ENCODE assay signal across 11 cellular contexts in genomic region chr6:130033999-130034814, GRCh38. TPM values are rescaled to one million over a fixed set of nuclear protein-coding genes. Genes with fewer than 3 reads are reported as not detected.
DNase-seq lines count a peak whose midpoint lies in the region; TF ChIP-seq lines count a peak whose summit lies in the region.
"Had no signal": no experiment of that assay in that cellular context is flagged by ENCODE, and none has a peak within 500 bp of the region (broad histone marks: within the 10 kb centered on the region; RNA-seq: fewer than 3 reads in every experiment).

No MANE protein-coding gene starts in this region.

- H3K27me3 ChIP-seq in left ventricle myocardium inferior (ENCODE audit: low read depth), result no peaks in the 10 kb centered on the region
- H3K27me3 ChIP-seq in Karpas-422 (ENCODE audit: low read length), result no peaks in the 10 kb centered on the region
- H3K27me3 ChIP-seq: gastrocnemius medialis had no signal

- H3K27ac ChIP-seq in left ventricle myocardium inferior (replicated peaks), result no peak overlapping the region
- H3K27ac ChIP-seq in Karpas-422 (ENCODE audit: low read length), result no peak overlapping the region
- H3K27ac ChIP-seq: C4-2B, gastrocnemius medialis had no signal

- no peak overlapping the region for H2AFZ ChIP-seq in Karpas-422 (ENCODE audit: low read length)

- intact Hi-C loops in lower leg skin (cut with DNase I; ENCODE audit: low total_unique reads), result no loop called here
- intact Hi-C loops in left ventricle myocardium inferior (cut with micrococcal nuclease), result no loop called here

- H3K4me3 Mint-ChIP-seq in activated CD4-positive, alpha-beta T cell treated with anti-CD3 and anti-CD28 coated beads, Interleukin-2, amount 10 ng/mL, durations not matched to agents 7 days and 5 days, result peak overlapping the region; percentile 13
- H3K4me3 Mint-ChIP-seq in stimulated activated naive CD8-positive, alpha-beta T cell treated with anti-CD3 and anti-CD28 coated beads, Interleukin-15, Interleukin-2, amounts not matched to agents 100 ng/mL and 50 ng/mL, for 24 hours, result peak overlapping the region; percentile 47

- H3K4me3 ChIP-seq in lower leg skin (ENCODE audit: low read depth, poor library complexity, severe bottlenecking) (no peak overlapping the region), left ventricle myocardium inferior (no peak overlapping the region), Karpas-422 (ENCODE audit: low read length) (no peak overlapping the region)
- H3K4me3 ChIP-seq: gastrocnemius medialis had no signal

- no peaks in the 10 kb centered on the region for H3K27me3 Mint-ChIP-seq in activated CD4-positive, alpha-beta T cell treated with anti-CD3 and anti-CD28 coated beads, Interleukin-2, amount 10 ng/mL, durations not matched to agents 7 days and 5 days
- H3K27me3 Mint-ChIP-seq in stimulated activated naive CD8-positive, alpha-beta T cell treated with anti-CD3 and anti-CD28 coated beads, Interleukin-15, Interleukin-2, amounts not matched to agents 100 ng/mL and 50 ng/mL, for 24 hours, result no peaks in the 10 kb centered on the region
- H3K27me3 Mint-ChIP-seq: progenitor cell of endocrine pancreas had no signal

- peak; percentile 69 for DNase-seq in activated effector memory CD4-positive, alpha-beta T cell treated with anti-CD3 and anti-CD28 coated beads, Interleukin-2, amount 50 U/mL, for 16 hours
- no peak for DNase-seq in activated effector memory CD4-positive, alpha-beta T cell treated with Interleukin-2 at 50 U/mL for 16 hours
- no peak for DNase-seq in activated CD4-positive, alpha-beta T cell treated with anti-CD3 and anti-CD28 coated beads, Interleukin-2, amount 10 ng/mL, durations not matched to agents 7 days and 5 days
- DNase-seq in fibroblast of peridontal ligament (ENCODE audit: extremely low read depth) (peak; percentile 32), lower leg skin (ENCODE audit: low spot score in 2 of 2) (no peak), left ventricle myocardium inferior (no peak), Karpas-422 (no peak)
- DNase-seq: gastrocnemius medialis had no signal

- CTCF ChIA-PET in activated CD4-positive, alpha-beta T cell treated with anti-CD3 and anti-CD28 coated beads, Interleukin-2, amount 10 ng/mL, durations not matched to agents 7 days and 5 days (lab: Charles Lee), result interaction anchor here (0.6 to 1.5 kb wide), 4 partner anchors 13 to 81 kb away, joined by 3 read pairs; no protein-coding TSS in a partner anchor

- H3K79me2 ChIP-seq in Karpas-422 (ENCODE audit: low read length), result no peaks in the 10 kb centered on the region

- H3K9me3 Mint-ChIP-seq in activated CD4-positive, alpha-beta T cell treated with anti-CD3 and anti-CD28 coated beads, Interleukin-2, amount 10 ng/mL, durations not matched to agents 7 days and 5 days, result no peaks in the 10 kb centered on the region
- H3K9me3 Mint-ChIP-seq in stimulated activated naive CD8-positive, alpha-beta T cell treated with anti-CD3 and anti-CD28 coated beads, Interleukin-15, Interleukin-2, amounts not matched to agents 100 ng/mL and 50 ng/mL, for 24 hours, result no peaks in the 10 kb centered on the region

- H3K9me3 ChIP-seq in left ventricle myocardium inferior (replicated peaks) (no peaks in the 10 kb centered on the region), Karpas-422 (ENCODE audit: low read length) (no peaks in the 10 kb centered on the region)
- H3K9me3 ChIP-seq: gastrocnemius medialis had no signal

- H3K9ac ChIP-seq in Karpas-422 (ENCODE audit: low read length), result no peak overlapping the region

- POLR2A ChIA-PET in activated CD4-positive, alpha-beta T cell treated with anti-CD3 and anti-CD28 coated beads, Interleukin-2, amount 10 ng/mL, durations not matched to agents 7 days and 5 days (lab: Charles Lee), result no interaction called here

- H3K4me1 Mint-ChIP-seq in activated CD4-positive, alpha-beta T cell treated with anti-CD3 and anti-CD28 coated beads, Interleukin-2, amount 10 ng/mL, durations not matched to agents 7 days and 5 days, result peaks cover 46% of the 10 kb centered on the region
- peaks cover 72% of the 10 kb centered on the region for H3K4me1 Mint-ChIP-seq in stimulated activated naive CD8-positive, alpha-beta T cell treated with anti-CD3 and anti-CD28 coated beads, Interleukin-15, Interleukin-2, amounts not matched to agents 100 ng/mL and 50 ng/mL, for 24 hours (ENCODE audit: low read depth)

- H3K27ac Mint-ChIP-seq in activated CD4-positive, alpha-beta T cell treated with anti-CD3 and anti-CD28 coated beads, Interleukin-2, amount 10 ng/mL, durations not matched to agents 7 days and 5 days, result peak overlapping the region; percentile 19
- H3K27ac Mint-ChIP-seq in stimulated activated naive CD8-positive, alpha-beta T cell treated with anti-CD3 and anti-CD28 coated beads, Interleukin-15, Interleukin-2, amounts not matched to agents 100 ng/mL and 50 ng/mL, for 24 hours, result peak overlapping the region; percentile 69
- H3K27ac Mint-ChIP-seq: progenitor cell of endocrine pancreas had no signal

- H3K4me1 ChIP-seq in left ventricle myocardium inferior (no peaks in the 10 kb centered on the region), Karpas-422 (ENCODE audit: low read length) (no peaks in the 10 kb centered on the region)
- H3K4me1 ChIP-seq: gastrocnemius medialis had no signal

- H3K36me3 Mint-ChIP-seq in activated CD4-positive, alpha-beta T cell treated with anti-CD3 and anti-CD28 coated beads, Interleukin-2, amount 10 ng/mL, durations not matched to agents 7 days and 5 days (ENCODE audit: low read depth), result peaks cover 41% of the 10 kb centered on the region
- H3K36me3 Mint-ChIP-seq in stimulated activated naive CD8-positive, alpha-beta T cell treated with anti-CD3 and anti-CD28 coated beads, Interleukin-15, Interleukin-2, amounts not matched to agents 100 ng/mL and 50 ng/mL, for 24 hours (ENCODE audit: low read depth), result peaks cover 18% of the 10 kb centered on the region

- TF ChIP-seq POLR2A in lower leg skin (IDR thresholded peaks at IDR 0.05), result no peak

- no peaks in the 10 kb centered on the region for H4K20me1 ChIP-seq in Karpas-422 (ENCODE audit: insufficient read depth, low read depth, low read length)

- H3K36me3 ChIP-seq in left ventricle myocardium inferior (no peaks in the 10 kb centered on the region), Karpas-422 (ENCODE audit: insufficient read depth, low read length) (no peaks in the 10 kb centered on the region)
- H3K36me3 ChIP-seq: gastrocnemius medialis had no signal

- no peak overlapping the region for H3K4me2 ChIP-seq in Karpas-422 (ENCODE audit: low read depth, low read length, poor library complexity, severe bottlenecking)

- 76% methylated on average over 9 of the region's 9 CpGs for WGBS in lower leg skin, 2 donors

- H3K9me2 ChIP-seq in Karpas-422 (replicated peaks; ENCODE audit: insufficient read depth, low read length), result no peaks in the 10 kb centered on the region

- no peak for TF ChIP-seq CTCF in lower leg skin (IDR thresholded peaks at IDR 0.05)
- TF ChIP-seq CTCF in left ventricle myocardium inferior (IDR thresholded peaks at IDR 0.05; ENCODE audit: borderline replicate concordance), result no peak

RNA-seq across cellular contexts. Expression of gene L3MBTL3, which starts 15.8 kb away (rescaled TPM):
- total RNA-seq in activated CD4-positive, alpha-beta T cell treated with anti-CD3 and anti-CD28 coated beads, Interleukin-2, amount 10 ng/mL, durations not matched to agents 7 days and 5 days, result 10 to 100 TPM; 13.5 to 17.1 TPM
- total RNA-seq in lower leg skin (10 to 100 TPM in 1 of 4 donors, 1 to 10 TPM in 3; 4.0 to 10.0 (median 5.9) TPM), left ventricle myocardium inferior (3.2 TPM)
- 1.7 and 6.1 TPM in 2 replicates for total RNA-seq in Karpas-422 (2014; rRNA removed; shearing (Covaris generic); ENCODE audit: low replicate concordance)

Comparison
In these comparisons a context has a peak if more than half of its experiments do, and no peak if none do; other contexts are left out.
1. DNase-seq: peak in activated effector memory CD4-positive, alpha-beta T cell treated with anti-CD3 and anti-CD28 coated beads, Interleukin-2, amount 50 U/mL, for 16 hours (single experiment) and fibroblast of peridontal ligament (single experiment); none in activated effector memory CD4-positive, alpha-beta T cell treated with Interleukin-2 at 50 U/mL for 16 hours (single experiment), activated CD4-positive, alpha-beta T cell treated with anti-CD3 and anti-CD28 coated beads, Interleukin-2, amount 10 ng/mL, durations not matched to agents 7 days and 5 days (single experiment), lower leg skin (0 of 2), left ventricle myocardium inferior (single experiment) and Karpas-422 (single experiment).